19 cellular contexts compared by ENCODE assay signal in the genomic region with DNA sequence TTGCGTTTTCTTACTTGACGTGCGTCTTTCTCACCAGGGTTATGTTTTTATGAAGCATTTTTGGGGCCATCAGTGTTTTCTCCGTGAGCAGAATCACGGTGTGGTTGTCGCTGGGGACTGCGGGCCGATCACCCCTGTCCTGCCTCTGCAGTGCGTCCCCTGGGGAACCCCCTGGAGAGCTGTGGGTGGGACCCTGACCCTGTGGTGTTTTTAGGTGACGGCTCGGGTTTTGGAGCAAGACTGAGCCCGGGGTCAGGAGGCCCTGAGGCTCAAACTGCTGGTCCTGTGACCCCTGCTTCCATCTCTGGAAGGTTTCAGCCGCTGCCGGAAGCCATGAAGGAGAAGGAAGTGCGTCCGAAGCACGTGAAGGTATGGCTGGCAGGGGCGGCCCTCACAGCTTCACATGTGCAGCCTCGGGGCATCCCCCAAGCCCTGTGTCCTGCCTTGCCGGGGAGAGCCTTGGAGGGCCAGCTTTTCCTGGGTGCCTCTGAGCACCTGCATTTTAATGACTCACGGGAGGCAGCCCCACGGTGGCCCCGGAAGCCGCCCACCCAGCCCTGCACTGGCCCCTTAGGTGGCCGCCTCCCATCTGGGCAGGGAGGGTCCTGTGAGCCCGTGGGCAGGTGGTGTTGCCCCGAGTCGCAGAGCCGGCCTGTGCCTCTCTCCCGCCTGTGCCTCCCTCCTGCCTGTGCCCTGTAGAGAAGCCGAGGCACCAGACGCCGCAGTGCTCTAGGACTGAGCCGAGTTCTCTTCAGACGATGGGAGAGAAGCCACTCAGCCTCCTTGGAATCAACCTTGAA. TPM values are rescaled to one million over a fixed set of nuclear protein-coding genes. Genes with fewer than 3 reads are reported as not detected.
DNase-seq lines count a peak whose midpoint lies in the region; ATAC-seq, FAIRE-seq and TF ChIP-seq lines count a peak whose summit lies in the region.
"Had no signal": no experiment of that assay in that cellular context is flagged by ENCODE, and none has a peak within 500 bp of the region (broad histone marks: within the 10 kb centered on the region; RNA-seq: fewer than 3 reads in every experiment).

No MANE protein-coding gene starts in this region.

- peak overlapping the region; percentile 86 for H2BK5ac ChIP-seq in H1 (ENCODE audit: low read depth, low read length)

- H4K20me1 ChIP-seq in BLaER1 treated with 17β-estradiol and CSF1 and Interleukin-3, amounts not matched to agents 10 nM and 100 nM, result peaks cover 0 to 16% (median 0%) of the 10 kb centered on the region in 11 experiments; a peak in 4 of 22 replicates
- H4K20me1 ChIP-seq in H1 (replicated peaks in 1 of 2; ENCODE audit: control insufficient read depth in 1 of 2, insufficient read depth in 2 of 2, low read length in 2 of 2) (no peaks in the 10 kb centered on the region), osteoblast (ENCODE audit: insufficient read depth, low read length) (no peaks in the 10 kb centered on the region)

- no peaks in the 10 kb centered on the region for H3K79me1 ChIP-seq in H1 (ENCODE audit: low read depth, low read length)

- no peak for TF ChIP-seq EP300 in H1 (IDR thresholded peaks at IDR 0.05; ENCODE audit: borderline replicate concordance in 1 of 2, low read depth in 2 of 2, low read length in 2 of 2)

- ATAC-seq in GM18909 (IDR thresholded peaks at IDR 0.05; ENCODE audit: poor library complexity, unreplicated experiment) (no peak), GM18873 (IDR thresholded peaks at IDR 0.05; ENCODE audit: low FRiP score, unreplicated experiment) (no peak)
- ATAC-seq: GM12878, HepG2 had no signal

- no peak overlapping the region for H2AK5ac ChIP-seq in H1 (ENCODE audit: low read depth, low read length)

- H4K5ac ChIP-seq in H1 (ENCODE audit: insufficient read length, low read depth, low read length), result no peak overlapping the region

- no peak for DNase-seq in CD8-positive, alpha-beta memory T cell
- DNase-seq in H1 (ENCODE audit: low read depth in 1 of 2, low spot score in 2 of 2), result no peak
- DNase-seq in osteoblast (ENCODE audit: insufficient read length, low spot score, missing footprints), result peak; percentile 63
- no peak for DNase-seq in hippocampal formation (lab: John Stamatoyannopoulos, UW)
- DNase-seq: Caco-2, GM23248, Karpas-422, MM.1S, NCI-H1105, NCI-H1694 treated with DMSO at 0.1 percent for 48 hours, NCI-H748 treated with DMSO at 0.1 percent for 48 hours, PC-9, SK-N-SH had no signal

- no peaks in the 10 kb centered on the region for H3K9me3 ChIP-seq in BLaER1 treated with 17β-estradiol and CSF1 and Interleukin-3, amounts not matched to agents 10 nM and 100 nM (replicated peaks in 1 of 11)
- H3K9me3 ChIP-seq in CD8-positive, alpha-beta memory T cell (ENCODE audit: low read length), result no peaks in the 10 kb centered on the region
- H3K9me3 ChIP-seq in H1 (ENCODE audit: insufficient read depth in 2 of 2, low read depth in 1 of 2, low read length in 1 of 2) (no peaks in the 10 kb centered on the region), osteoblast (ENCODE audit: low read depth, low read length) (no peaks in the 10 kb centered on the region)
- H3K9me3 ChIP-seq: Caco-2, SK-N-SH had no signal

- no peak overlapping the region for H3K23ac ChIP-seq in H1 (ENCODE audit: insufficient read length)

- CTCF ChIA-PET in CD8-positive, alpha-beta memory T cell (lab: Charles Lee), result interaction anchor here (1.5 kb wide), 1 partner anchor 137 kb away, joined by 4 read pairs; no protein-coding TSS in a partner anchor
- CTCF ChIA-PET in H1 (lab: Charles Lee; ENCODE audit: partially characterized antibody), result no interaction called here

- H3K4me2 ChIP-seq in BLaER1 treated with 17β-estradiol and CSF1 and Interleukin-3, amounts not matched to agents 10 nM and 100 nM, result peak overlapping the region in 6 of 11 experiments; percentile 58 to 77 (median 74); a peak in 8 of 22 replicates
- H3K4me2 ChIP-seq in H1 (ENCODE audit: insufficient read depth in 1 of 2, low read depth in 2 of 2, low read length in 2 of 2) (no peak overlapping the region), osteoblast (ENCODE audit: insufficient read depth, low read length) (no peak overlapping the region)
- H3K4me2 ChIP-seq: PC-9, SK-N-SH had no signal

- H3K23me2 ChIP-seq in H1 (ENCODE audit: low read depth, low read length), result 0 out of 2 replicates have a peak, but pooled peaks cover 2% of the 10 kb centered on the region

- no peak overlapping the region for H3K56ac ChIP-seq in H1 (replicated peaks; ENCODE audit: insufficient read length, low read depth, low read length)

- POLR2A ChIA-PET in CD8-positive, alpha-beta memory T cell (lab: Charles Lee), result no interaction called here
- POLR2A ChIA-PET in H1 (lab: Charles Lee; ENCODE audit: partially characterized antibody), result interaction anchor here (1.9 kb wide), 1 partner anchor 10 kb away, joined by 7 read pairs; no protein-coding TSS in a partner anchor

- H3K4ac ChIP-seq in H1 (replicated peaks; ENCODE audit: insufficient read length, low read depth, low read length), result peak overlapping the region; percentile 28

- H2BK20ac ChIP-seq in H1 (ENCODE audit: low read length), result peak overlapping the region; percentile 77; the same call in 1 of the 2 replicates

- peaks cover 4 to 40% (median 9%) of the 10 kb centered on the region in 3 donors for H3K36me3 Mint-ChIP-seq in CD8-positive, alpha-beta memory T cell

- H3K14ac ChIP-seq in H1 (ENCODE audit: insufficient read length), result no peak overlapping the region

- H3K36me3 ChIP-seq in BLaER1 treated with 17β-estradiol and CSF1 and Interleukin-3, amounts not matched to agents 10 nM and 100 nM, result peaks cover 38 to 79% (median 56%) of the 10 kb centered on the region in 11 experiments; a peak in 21 of 22 replicates
- no peaks in the 10 kb centered on the region for H3K36me3 ChIP-seq in CD8-positive, alpha-beta memory T cell (ENCODE audit: insufficient read depth, low read length)
- H3K36me3 ChIP-seq in H1 (ENCODE audit: control insufficient read depth in 2 of 4, insufficient read depth in 4 of 4, low read length in 3 of 4), result peaks cover 4 to 18% (median 10%) of the 10 kb centered on the region in 4 experiments; a peak in 5 of 8 replicates
- peaks cover 17% of the 10 kb centered on the region for H3K36me3 ChIP-seq in osteoblast (ENCODE audit: insufficient read depth, low read length)

- no peak overlapping the region for H4K8ac ChIP-seq in H1 (ENCODE audit: extremely low read depth, insufficient read depth, low read length)

- H3K9me3 Mint-ChIP-seq in CD8-positive, alpha-beta memory T cell, result peaks cover 0 to 2% (median 0%) of the 10 kb centered on the region in 5 donors

- no peak overlapping the region for H3K4me3 ChIP-seq in BLaER1 treated with 17β-estradiol and CSF1 and Interleukin-3, amounts not matched to agents 10 nM and 100 nM
- H3K4me3 ChIP-seq in CD8-positive, alpha-beta memory T cell (ENCODE audit: low read length), result no peak overlapping the region
- H3K4me3 ChIP-seq in H1 (ENCODE audit: extremely low read depth in 1 of 4, insufficient read depth in 2 of 4, low read depth in 3 of 4, low read length in 4 of 4), result no peak overlapping the region
- no peak overlapping the region for H3K4me3 ChIP-seq in osteoblast (ENCODE audit: insufficient read depth, low read length)
- H3K4me3 ChIP-seq: GM12878, GM23248, PC-9 had no signal

- no peak for TF ChIP-seq CTCF in H1 (IDR thresholded peaks at IDR 0.05; ENCODE audit: control extremely low read depth in 1 of 3, insufficient read depth in 1 of 3, low read depth in 1 of 3, low read length in 3 of 3)
- TF ChIP-seq CTCF in osteoblast (IDR thresholded peaks at IDR 0.05; ENCODE audit: extremely low read depth, low read depth, low read length), result no peak

- no peak overlapping the region for H2BK120ac ChIP-seq in H1 (replicated peaks; ENCODE audit: low read depth, low read length)

- peak overlapping the region; percentile 18; the same call in 1 of the 2 replicates for H2BK12ac ChIP-seq in H1 (ENCODE audit: low read depth, low read length)

- no peak for FAIRE-seq in H1 (lab: Jason Lieb, UNC)
- FAIRE-seq: GM12878, GM19239, HepG2 had no signal

- WGBS in H1 (ENCODE audit: extremely low coverage in 1 of 2, insufficient coverage in 1 of 2, insufficient read length in 1 of 2, insufficient replicate concordance in 2 of 2, low coverage in 1 of 2, low lambda C conversion rate in 2 of 2, missing lambda C conversion rate in 1 of 2), 2 experiments, result 92% methylated on average over 33 of the region's 35 CpGs; no CpG with 5 or more reads in 1 of the 2 experiments

- H3K9ac ChIP-seq in BLaER1 treated with 17β-estradiol and CSF1 and Interleukin-3, amounts not matched to agents 10 nM and 100 nM, result 0 out of 22 replicates have a peak overlapping the region, but pooled peaks of 1 of the 11 experiments have one; percentile 29
- no peak overlapping the region for H3K9ac ChIP-seq in H1 (replicated peaks in 1 of 4; ENCODE audit: extremely low read depth in 1 of 4, low read depth in 3 of 4, low read length in 3 of 4)
- H3K9ac ChIP-seq: GM23248, SK-N-SH had no signal

- no peak overlapping the region for H3K4me3 Mint-ChIP-seq in CD8-positive, alpha-beta memory T cell

- H4K91ac ChIP-seq in H1 (replicated peaks; ENCODE audit: insufficient read length, low read length), result peak overlapping the region; percentile 78

- H3K79me2 ChIP-seq in H1 (ENCODE audit: control insufficient read depth in 1 of 2, insufficient read depth in 2 of 2, low read length in 2 of 2) (no peaks in the 10 kb centered on the region), osteoblast (ENCODE audit: insufficient read depth, low read length) (no peaks in the 10 kb centered on the region)

- H3K27ac ChIP-seq in BLaER1 treated with 17β-estradiol and CSF1 and Interleukin-3, amounts not matched to agents 10 nM and 100 nM, result peak overlapping the region in 3 of 11 experiments; percentile 19 to 64 (median 63); a peak in 2 of 22 replicates
- no peak overlapping the region for H3K27ac ChIP-seq in CD8-positive, alpha-beta memory T cell (ENCODE audit: low read depth, low read length)
- H3K27ac ChIP-seq in H1 (ENCODE audit: low read depth, low read length), result no peak overlapping the region; the same call in 1 of the 2 replicates
- no peak overlapping the region for H3K27ac ChIP-seq in osteoblast (ENCODE audit: low read depth, low read length)
- H3K27ac ChIP-seq: GM23248, PC-9 had no signal

- H3K27me3 Mint-ChIP-seq in CD8-positive, alpha-beta memory T cell, result peaks cover 0 to 1% of the 10 kb centered on the region in 2 donors

- H3K27me3 ChIP-seq in BLaER1 treated with 17β-estradiol and CSF1 and Interleukin-3, amounts not matched to agents 10 nM and 100 nM, result no peaks in the 10 kb centered on the region
- no peaks in the 10 kb centered on the region for H3K27me3 ChIP-seq in CD8-positive, alpha-beta memory T cell (ENCODE audit: insufficient read depth, low read length, poor library complexity, severe bottlenecking)
- no peaks in the 10 kb centered on the region for H3K27me3 ChIP-seq in H1 (replicated peaks in 1 of 4; ENCODE audit: control insufficient read depth in 3 of 4, extremely low read depth in 1 of 4, insufficient read depth in 3 of 4, low read length in 3 of 4)
- H3K27me3 ChIP-seq in osteoblast (ENCODE audit: insufficient read depth, low read length), result no peaks in the 10 kb centered on the region

- H3K4me1 ChIP-seq in BLaER1 treated with 17β-estradiol and CSF1 and Interleukin-3, amounts not matched to agents 10 nM and 100 nM, result peaks cover 10 to 65% (median 57%) of the 10 kb centered on the region in 10 experiments
- H3K4me1 ChIP-seq in CD8-positive, alpha-beta memory T cell (ENCODE audit: insufficient read depth, low read length), result peaks cover 37% of the 10 kb centered on the region
- H3K4me1 ChIP-seq in H1 (replicated peaks in 1 of 4; ENCODE audit: control insufficient read depth in 3 of 4, insufficient read depth in 4 of 4, low read length in 3 of 4), result peaks cover 0 to 16% (median 6%) of the 10 kb centered on the region in 4 experiments; a peak in 5 of 7 replicates
- no peaks in the 10 kb centered on the region for H3K4me1 ChIP-seq in osteoblast (ENCODE audit: insufficient read depth, low read length)
- H3K4me1 ChIP-seq: Caco-2 had no signal

- H3K27ac Mint-ChIP-seq in CD8-positive, alpha-beta memory T cell, result peak overlapping the region in 6 of 8 donors; percentile 4 to 85 (median 33)

- no peak overlapping the region; the same call in 1 of the 2 replicates for H3K18ac ChIP-seq in H1 (ENCODE audit: extremely low read depth, low read length)

- TF ChIP-seq POLR2A in H1 (IDR thresholded peaks at IDR 0.05; ENCODE audit: control extremely low read depth in 1 of 2, low read depth in 2 of 2, low read length in 2 of 2), result no peak

- peaks cover 22 to 43% (median 25%) of the 10 kb centered on the region in 3 donors for H3K4me1 Mint-ChIP-seq in CD8-positive, alpha-beta memory T cell

- H2AFZ ChIP-seq in H1 (ENCODE audit: low read length), result no peak overlapping the region
- no peak overlapping the region for H2AFZ ChIP-seq in osteoblast (ENCODE audit: low read length)
- H2AFZ ChIP-seq: GM23248, PC-9 had no signal

- no peak overlapping the region for H2BK15ac ChIP-seq in H1 (ENCODE audit: low read length)

- no peak for TF ChIP-seq RAD21 in H1 (IDR thresholded peaks at IDR 0.05 in 1 of 2, conservative IDR thresholded peaks at IDR 0.05 in 1 of 2; ENCODE audit: low read depth in 2 of 2, low read length in 2 of 2)

RNA-seq across cellular contexts. Expression of gene DIP2A, which starts 36.7 kb away (rescaled TPM):
- total RNA-seq in CD8-positive, alpha-beta memory T cell, result 10 to 100 TPM; 29.7 to 29.9 TPM
- 32.6 TPM for polyA plus RNA-seq in CD8-positive, alpha-beta memory T cell
- 24.4 and 27.1 TPM in 2 replicates for total RNA-seq in H1 (2021; fragmentation: NEBNext Ultra II Directional; extraction: Animal tissue kit (Norgen Biotek cat#: 25700))
- polyA plus RNA-seq in H1 (2011; rRNA removed), result 16.0 and 23.2 TPM in 2 replicates
- polyA plus RNA-seq in H1 (2011; cell fraction: cytosol; rRNA removed), result 26.8 TPM
- 86.2 TPM for polyA plus RNA-seq in H1 (2011; cell fraction: nucleus; rRNA removed)
- polyA plus RNA-seq in H1 (2012, experiment 1 of 2), result 17.7 to 23.0 TPM (median 21.3 TPM) in 4 replicates
- polyA plus RNA-seq in H1 (2012, experiment 2 of 2), result 5.8 TPM
- polyA plus RNA-seq in H1 (2013, experiment 1 of 2), result 11.7 TPM
- polyA plus RNA-seq in H1 (2013, experiment 2 of 2), result 10.8 TPM
- 35.7 and 43.9 TPM in 2 replicates for polyA minus RNA-seq in H1 (2011; rRNA and poly(A)+ RNA removed)
- 31.7 TPM for polyA minus RNA-seq in H1 (2011; cell fraction: cytosol; rRNA and poly(A)+ RNA removed)
- 62.1 TPM for polyA minus RNA-seq in H1 (2011; cell fraction: nucleus; rRNA and poly(A)+ RNA removed)
- 22.8 and 27.4 TPM in 2 replicates for total RNA-seq in osteoblast

Comparison
In these comparisons a context has a peak if more than half of its experiments do, and no peak if none do; other contexts are left out.
1. H3K4me2 ChIP-seq: peak in BLaER1 treated with 17β-estradiol and CSF1 and Interleukin-3, amounts not matched to agents 10 nM and 100 nM (6 of 11); none in H1 (0 of 2) and osteoblast (single experiment).